ENCODE assay signal across 8 cellular contexts in the genomic region with DNA sequence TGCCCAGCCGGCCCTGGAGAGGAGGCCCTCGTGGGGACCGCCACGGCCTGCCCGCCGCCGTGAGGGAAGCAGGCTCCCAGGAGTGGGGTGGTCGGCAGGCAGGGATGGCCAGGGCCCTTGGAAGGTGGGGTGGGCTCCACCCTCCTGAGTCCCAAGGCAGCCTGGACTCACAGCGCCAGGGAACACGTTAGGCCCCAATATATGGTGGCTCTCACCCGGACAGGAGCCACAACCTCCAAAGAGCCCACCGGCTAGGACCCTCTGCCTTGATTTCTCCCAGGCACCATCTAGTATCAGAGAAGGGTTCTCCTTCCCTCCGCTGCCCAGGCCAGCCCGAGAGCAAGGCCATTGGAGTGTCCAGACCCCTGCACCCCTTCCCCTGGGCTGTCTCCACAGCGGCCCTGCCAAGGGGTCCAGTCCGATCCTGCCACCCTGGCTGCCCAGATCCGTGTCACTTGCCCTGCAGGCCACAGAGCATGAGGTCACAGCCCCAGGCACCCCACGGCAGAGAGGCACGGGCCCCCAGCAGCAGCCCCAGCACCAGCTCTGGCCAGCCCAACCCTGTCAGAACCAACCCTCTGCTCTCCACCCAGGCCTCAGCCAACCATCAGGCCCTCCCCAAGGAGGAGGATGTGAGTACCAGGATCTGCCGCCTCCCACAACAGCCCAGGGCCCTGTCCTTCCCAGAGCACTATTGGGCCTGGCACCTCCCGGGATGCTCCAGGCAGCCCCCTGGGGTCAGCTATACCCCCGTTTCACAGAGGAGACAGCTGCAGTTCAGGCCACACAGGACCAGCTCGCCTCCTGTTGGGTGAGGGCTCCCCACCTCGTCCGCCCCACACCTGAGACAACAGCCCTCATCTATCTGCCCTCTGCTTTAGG. TPM values are rescaled to one million over a fixed set of nuclear protein-coding genes. Genes with fewer than 3 reads are reported as not detected.
A peak's percentile ranks its signal among the peaks of the same experiment; 100 is the strongest.
DNase-seq lines count a peak whose midpoint lies in the region; ATAC-seq, FAIRE-seq and TF ChIP-seq lines count a peak whose summit lies in the region.

No MANE protein-coding gene starts in this region.

- H4K20me1 ChIP-seq in K562 (replicated peaks; ENCODE audit: control insufficient read depth, insufficient read depth, low read length): no peaks in the 10 kb centered on the region; the same call in 1 of the 2 replicates

- peaks cover 12% of the 10 kb centered on the region for H3K79me1 ChIP-seq in mesendoderm (ENCODE audit: low read length)

- no peak overlapping the region for H3K18ac ChIP-seq in mesendoderm (ENCODE audit: low read length)

- 0 out of 2 replicates have a peak, but pooled peaks have one; percentile 13 for TF ChIP-seq POLR2A in K562 (conservative IDR thresholded peaks at IDR 0.05)

- H4K8ac ChIP-seq in mesendoderm (ENCODE audit: low read depth, low read length): no peak overlapping the region

- no peaks in the 10 kb centered on the region for H3K9me3 ChIP-seq in heart right ventricle
- H3K9me3 ChIP-seq in K562 (replicated peaks; ENCODE audit: control insufficient read depth, insufficient read depth, low read depth, low read length): no peaks in the 10 kb centered on the region
- no peaks in the 10 kb centered on the region for H3K9me3 ChIP-seq in aorta (ENCODE audit: control insufficient read depth, low read length)

- no peak overlapping the region for H2BK15ac ChIP-seq in mesendoderm (replicated peaks; ENCODE audit: low read depth)

- no peak overlapping the region for H2AK5ac ChIP-seq in mesendoderm (ENCODE audit: low read length)

- in situ Hi-C loops in K562 (cut with MboI): no loop called here

- peak overlapping the region; percentile 89 for H2AFZ ChIP-seq in K562 (ENCODE audit: low read depth, low read length)

- peak in 1 of 2 donors; percentile 28 for DNase-seq in heart right ventricle
- no peak for DNase-seq in Right ventricle myocardium superior
- no peak for DNase-seq in K562 (ENCODE audit: extremely low read depth in 1 of 4, low spot score in 3 of 4)
- no peak for DNase-seq in mesendoderm
- no peak for DNase-seq in aorta
- no peak for DNase-seq in stimulated activated CD4-positive, alpha-beta T cell treated with anti-CD3 and anti-CD28 coated beads, Interleukin-1b, Interleukin-23, amount 100 ng/mL, for 48 hours
- no peak for DNase-seq in NOMO-1 treated with DMSO at 0.1 percent for 48 hours (lab: John Stamatoyannopoulos, UW; ENCODE audit: unreplicated experiment)

- H2BK5ac ChIP-seq in mesendoderm (ENCODE audit: low read length): no peak overlapping the region

- CTCF ChIA-PET in K562 (lab: Yijun Ruan, JAX; ENCODE audit: low intra/inter-chr PET ratio): no interaction called here

- no peak overlapping the region for H3K23ac ChIP-seq in mesendoderm (ENCODE audit: low read length)

- TF ChIP-seq RAD21 in K562 (CRISPR knock-in tag; conservative IDR thresholded peaks at IDR 0.05 in 1 of 2, IDR thresholded peaks at IDR 0.05 in 1 of 2): no peak

- no peak overlapping the region for H3K4ac ChIP-seq in mesendoderm (ENCODE audit: low read depth, low read length)

- ATAC-seq in heart right ventricle (peak in 5 of 8 donors; percentile 1 to 23 (median 4)), Right ventricle myocardium superior (ENCODE audit: poor library complexity) (no peak), K562 (peak; percentile 3; the same call in 1 of the 3 replicates), aorta (ENCODE audit: low FRiP score) (peak; percentile 1), HG02938 (IDR thresholded peaks at IDR 0.05; ENCODE audit: unreplicated experiment) (no peak)

- H4K5ac ChIP-seq in mesendoderm (ENCODE audit: low read length): no peak overlapping the region

- H3K36me3 ChIP-seq in heart right ventricle (peaks cover 0 to 14% (median 0%) of the 10 kb centered on the region in 9 donors), K562 (ENCODE audit: control insufficient read depth, insufficient read depth, low read length) (peaks cover 21% of the 10 kb centered on the region), mesendoderm (ENCODE audit: control insufficient read depth, insufficient read depth, low read length) (peaks cover 5% of the 10 kb centered on the region), aorta (ENCODE audit: control insufficient read depth in 1 of 2, insufficient read depth in 2 of 2, low read length in 1 of 2) (no peaks in the 10 kb centered on the region)

- peak overlapping the region in 9 of 10 donors; percentile 21 to 71 (median 55) for H3K27ac ChIP-seq in heart right ventricle
- H3K27ac ChIP-seq in K562 (ENCODE audit: extremely low read depth, low read depth, low read length): peak overlapping the region; percentile 60
- H3K27ac ChIP-seq in mesendoderm (ENCODE audit: low read depth, low read length): no peak overlapping the region
- H3K27ac ChIP-seq in aorta (ENCODE audit: low read depth in 1 of 2, low read length in 2 of 2): peak overlapping the region in 1 of 2 donors; percentile 0

- H3K9me1 ChIP-seq in K562 (ENCODE audit: control insufficient read depth, insufficient read depth, low read length): peaks cover 3% of the 10 kb centered on the region

- H3K4me2 ChIP-seq in K562 (ENCODE audit: insufficient read depth, low read length): peak overlapping the region; percentile 76
- peak overlapping the region; percentile 64 for H3K4me2 ChIP-seq in mesendoderm (ENCODE audit: low read length)

- WGBS in heart right ventricle, 2 donors: 65 to 70% methylated on average over 24 to 25 of the region's 25 CpGs
- 38% methylated on average over 21 of the region's 25 CpGs for WGBS in K562 (ENCODE audit: insufficient coverage, low coverage, missing lambda C conversion rate)
- no CpG with 5 or more reads among the region's 25 CpGs for WGBS in mesendoderm (ENCODE audit: extremely low coverage, insufficient coverage, low lambda C conversion rate)
- 64 to 70% methylated on average over 24 to 25 of the region's 25 CpGs for WGBS in aorta, 2 donors

- BruUV-seq in K562 (replicated peaks; lab: Mats Ljungman, UMichigan): no TSS peak

- POLR2A ChIA-PET in K562 (lab: Yijun Ruan, JAX): interaction anchor here (0.5 to 1.4 kb wide), 4 partner anchors 9 to 368 kb away, joined by 3 to 5 read pairs (median 3); no protein-coding TSS in a partner anchor

- peak overlapping the region; percentile 92 for H3K56ac ChIP-seq in mesendoderm (ENCODE audit: low read length)

- H3K79me2 ChIP-seq in K562 (ENCODE audit: control insufficient read depth, insufficient read depth, low read length): peaks cover 35% of the 10 kb centered on the region
- H3K79me2 ChIP-seq in mesendoderm (ENCODE audit: control insufficient read depth, insufficient read depth, low read length): peaks cover 24% of the 10 kb centered on the region

- H2BK120ac ChIP-seq in mesendoderm (ENCODE audit: low read depth, low read length): no peak overlapping the region

- no peak for TF ChIP-seq CTCF in heart right ventricle (IDR thresholded peaks at IDR 0.05)
- TF ChIP-seq CTCF in K562 (IDR thresholded peaks at IDR 0.05 in 2 of 3, conservative IDR thresholded peaks at IDR 0.05 in 1 of 3; ENCODE audit: insufficient read depth in 2 of 3, low read depth in 1 of 3, low read length in 3 of 3): no peak

- TF ChIP-seq EP300 in K562 (IDR thresholded peaks at IDR 0.05; ENCODE audit: low read length): no peak

- intact Hi-C loops in heart right ventricle (cut with DNase I) (loop anchor here in 7 of 10 donors (2.0 to 10.0 kb wide), 6 partner anchors 111 to 129 kb away; a partner anchor contains a TSS), Right ventricle myocardium superior (cut with DNase I) (loop anchor here (5.0 kb wide), 1 partner anchor 126 kb away; a partner anchor contains a TSS), K562 (cut with micrococcal nuclease) (loop anchor here (5.0 kb wide), 1 partner anchor 116 kb away; no protein-coding TSS in a partner anchor), aorta (cut with DNase I) (loop anchor here in 1 of 2 donors (5.0 kb wide), 1 partner anchor 121 kb away; a partner anchor contains a TSS)

- no peak for FAIRE-seq in K562 (lab: Jason Lieb, UNC)

- H3K9ac ChIP-seq in K562 (ENCODE audit: insufficient read depth in 1 of 2, low read depth in 2 of 2, low read length in 2 of 2): peak overlapping the region; percentile 61 to 90
- H3K9ac ChIP-seq in mesendoderm (ENCODE audit: low read length): peak overlapping the region; percentile 73

- H3K27me3 ChIP-seq in heart right ventricle: no peaks in the 10 kb centered on the region
- no peaks in the 10 kb centered on the region for H3K27me3 ChIP-seq in K562 (ENCODE audit: control insufficient read depth in 2 of 2, insufficient read depth in 2 of 2, low read length in 2 of 2)
- no peaks in the 10 kb centered on the region for H3K27me3 ChIP-seq in mesendoderm (ENCODE audit: insufficient read depth, low read length, poor library complexity)
- no peaks in the 10 kb centered on the region for H3K27me3 ChIP-seq in aorta (ENCODE audit: control insufficient read depth in 1 of 2, insufficient read depth in 2 of 2, low read length in 1 of 2)

- H3K4me3 ChIP-seq in heart right ventricle (peak overlapping the region in 9 of 10 donors; percentile 17 to 74 (median 49)), K562 (peak overlapping the region; percentile 52), mesendoderm (ENCODE audit: low read length) (no peak overlapping the region), aorta (ENCODE audit: low read length in 2 of 2) (no peak overlapping the region)

- H3K4me1 ChIP-seq in heart right ventricle (peaks cover 5 to 27% (median 15%) of the 10 kb centered on the region in 9 donors), K562 (replicated peaks in 1 of 2; ENCODE audit: control insufficient read depth in 2 of 2, insufficient read depth in 2 of 2, low read length in 2 of 2) (peaks cover 26 to 42% of the 10 kb centered on the region in 2 experiments), mesendoderm (ENCODE audit: control insufficient read depth, low read depth, low read length) (no peaks in the 10 kb centered on the region), aorta (ENCODE audit: control insufficient read depth in 1 of 2, insufficient read depth in 2 of 2, low read length in 2 of 2) (no peaks in the 10 kb centered on the region)

RNA-seq across cellular contexts. Expression of a gene that starts 1.1 kb away (rescaled TPM):
- 10 to 100 TPM in 4 of 10 donors, 1 to 10 TPM in 6; 7.7 to 16.1 (median 9.2) TPM for total RNA-seq in heart right ventricle
- 10 to 100 TPM in 1 of 2 donors, 1 to 10 TPM in 1; 9.4 to 14.9 TPM for polyA plus RNA-seq in heart right ventricle
- total RNA-seq in Right ventricle myocardium superior: 14.0 TPM
- total RNA-seq in K562 (2011; cell fraction: chromatin; rRNA removed; ENCODE audit: low replicate concordance): 41.5 and 88.6 TPM in 2 replicates
- 39.7 and 42.5 TPM in 2 replicates for total RNA-seq in K562 (2011; cell fraction: nucleolus; rRNA removed)
- 23.8 and 31.0 TPM in 2 replicates for total RNA-seq in K562 (2011; cell fraction: nucleoplasm; rRNA removed)
- total RNA-seq in K562 (2014; rRNA removed): 53.9 and 65.3 TPM in 2 replicates
- total RNA-seq in K562 (2014; rRNA removed; fragmentation: Illumina TruSeq; extraction: Trizol): 13.1 and 16.0 TPM in 2 replicates
- total RNA-seq in K562 (2015; rRNA removed; fragmentation: Illumina TruSeq; extraction: Trizol): 28.1 and 28.6 TPM in 2 replicates
- 49.9 and 58.0 TPM in 2 replicates for total RNA-seq in K562 (2021)
- 7.4 and 13.0 TPM in 2 replicates for polyA plus RNA-seq in K562 (2011; rRNA removed)
- 13.6 and 26.9 TPM in 2 replicates for polyA plus RNA-seq in K562 (2011; cell fraction: cytosol; rRNA removed)
- 20.6 and 36.7 TPM in 2 replicates for polyA plus RNA-seq in K562 (2011; cell fraction: nucleus; rRNA removed)
- polyA plus RNA-seq in K562 (2012): 26.0 and 33.9 TPM in 2 replicates
- polyA plus RNA-seq in K562 (2014; fragmentation: Illumina TruSeq; extraction: Trizol): 25.9 and 36.3 TPM in 2 replicates
- under 1 TPM; 0.42 to 0.77 TPM for polyA plus RNA-seq in K562 (2014; fragmentation: Nextera tagmentation; extraction: Ambion mirVana)
- polyA plus RNA-seq in K562 (2014; rRNA removed): 36.8 and 40.5 TPM in 2 replicates
- polyA minus RNA-seq in K562 (2011; rRNA and poly(A)+ RNA removed): 9.0 and 13.1 TPM in 2 replicates
- polyA minus RNA-seq in K562 (2011; cell fraction: cytosol; rRNA and poly(A)+ RNA removed): 16.1 and 34.2 TPM in 2 replicates
- 14.3 and 14.4 TPM in 2 replicates for polyA minus RNA-seq in K562 (2011; cell fraction: nucleus; rRNA and poly(A)+ RNA removed)
- 25.3 TPM for polyA plus RNA-seq in mesendoderm (2013, experiment 1 of 2)
- 25.6 TPM for polyA plus RNA-seq in mesendoderm (2013, experiment 2 of 2)
- total RNA-seq in aorta: 10 to 100 TPM; 17.0 to 19.8 TPM
- polyA plus RNA-seq in aorta: 10 to 100 TPM in 1 of 2 donors, 1 to 10 TPM in 1; 9.1 to 14.2 TPM

RNA-seq across cellular contexts. Expression of a gene that starts 16.7 kb away (rescaled TPM):
- total RNA-seq in heart right ventricle (10 to 100 TPM; 64.9 to 78.6 (median 74.6) TPM), Right ventricle myocardium superior (79.6 TPM), K562 (2014; rRNA removed) (323 and 344 TPM in 2 replicates), K562 (2014; rRNA removed; fragmentation: Illumina TruSeq; extraction: Trizol) (54.8 and 63.1 TPM in 2 replicates), K562 (2015; rRNA removed; fragmentation: Illumina TruSeq; extraction: Trizol) (157 and 167 TPM in 2 replicates), K562 (2021) (175 and 183 TPM in 2 replicates), aorta (10 to 100 TPM; 35.5 to 38.0 TPM)
- polyA plus RNA-seq in heart right ventricle (100 to 1,000 TPM; 134 to 169 TPM), K562 (2011; rRNA removed) (152 and 181 TPM in 2 replicates), K562 (2014; fragmentation: Illumina TruSeq; extraction: Trizol) (219 and 232 TPM in 2 replicates), K562 (2014; fragmentation: Nextera tagmentation; extraction: Ambion mirVana) (10 to 100 TPM in 1 of 2 experiments, 1 to 10 TPM in 1; 2.5 to 22.9 TPM), K562 (2014; rRNA removed) (306 and 314 TPM in 2 replicates), aorta (100 to 1,000 TPM in 1 of 2 donors, 10 to 100 TPM in 1; 42.6 to 107 TPM)
- 23.4 and 64.3 TPM in 2 replicates for total RNA-seq in K562 (2011; cell fraction: chromatin; rRNA removed; ENCODE audit: low replicate concordance)
- total RNA-seq in K562 (2011; cell fraction: nucleolus; rRNA removed): 75.9 and 80.4 TPM in 2 replicates
- 40.5 and 50.3 TPM in 2 replicates for total RNA-seq in K562 (2011; cell fraction: nucleoplasm; rRNA removed)
- polyA plus RNA-seq in K562 (2011; cell fraction: cytosol; rRNA removed): 215 and 452 TPM in 2 replicates
- 114 and 165 TPM in 2 replicates for polyA plus RNA-seq in K562 (2011; cell fraction: nucleus; rRNA removed)
- polyA plus RNA-seq in K562 (2012): 108 and 172 TPM in 2 replicates
- polyA minus RNA-seq in K562 (2011; rRNA and poly(A)+ RNA removed): 49.7 and 74.3 TPM in 2 replicates
- polyA minus RNA-seq in K562 (2011; cell fraction: cytosol; rRNA and poly(A)+ RNA removed): 48.1 and 65.9 TPM in 2 replicates
- 23.4 and 31.5 TPM in 2 replicates for polyA minus RNA-seq in K562 (2011; cell fraction: nucleus; rRNA and poly(A)+ RNA removed)
- polyA plus RNA-seq in mesendoderm (2013, experiment 1 of 2): 85.5 TPM
- polyA plus RNA-seq in mesendoderm (2013, experiment 2 of 2): 86.9 TPM

RNA-seq across cellular contexts. Expression of a gene that starts 28.1 kb away (rescaled TPM):
- 10 to 100 TPM; 27.1 to 57.3 (median 33.1) TPM for total RNA-seq in heart right ventricle
- polyA plus RNA-seq in heart right ventricle: 10 to 100 TPM; 27.8 to 45.3 TPM
- 28.1 TPM for total RNA-seq in Right ventricle myocardium superior
- 56.2 and 231 TPM in 2 replicates for total RNA-seq in K562 (2011; cell fraction: chromatin; rRNA removed; ENCODE audit: low replicate concordance)
- total RNA-seq in K562 (2011; cell fraction: nucleolus; rRNA removed): 229 and 238 TPM in 2 replicates
- total RNA-seq in K562 (2011; cell fraction: nucleoplasm; rRNA removed): 112 and 118 TPM in 2 replicates
- total RNA-seq in K562 (2014; rRNA removed): 43.4 and 66.6 TPM in 2 replicates
- total RNA-seq in K562 (2014; rRNA removed; fragmentation: Illumina TruSeq; extraction: Trizol): 3.8 and 8.9 TPM in 2 replicates
- 35.9 and 39.3 TPM in 2 replicates for total RNA-seq in K562 (2015; rRNA removed; fragmentation: Illumina TruSeq; extraction: Trizol)
- total RNA-seq in K562 (2021): 49.8 and 50.2 TPM in 2 replicates
- polyA plus RNA-seq in K562 (2011; rRNA removed): 41.7 and 73.2 TPM in 2 replicates
- 113 and 177 TPM in 2 replicates for polyA plus RNA-seq in K562 (2011; cell fraction: cytosol; rRNA removed)
- polyA plus RNA-seq in K562 (2011; cell fraction: nucleus; rRNA removed): 157 and 271 TPM in 2 replicates
- polyA plus RNA-seq in K562 (2012): 62.5 and 85.8 TPM in 2 replicates
- 20.0 and 53.1 TPM in 2 replicates for polyA plus RNA-seq in K562 (2014; fragmentation: Illumina TruSeq; extraction: Trizol)
- 1 to 10 TPM in 1 of 2 experiments, under 1 TPM in 1; 0.45 to 1.3 TPM for polyA plus RNA-seq in K562 (2014; fragmentation: Nextera tagmentation; extraction: Ambion mirVana)
- polyA plus RNA-seq in K562 (2014; rRNA removed): 46.2 and 50.1 TPM in 2 replicates
- 25.0 and 47.0 TPM in 2 replicates for polyA minus RNA-seq in K562 (2011; rRNA and poly(A)+ RNA removed)
- 43.0 and 54.1 TPM in 2 replicates for polyA minus RNA-seq in K562 (2011; cell fraction: cytosol; rRNA and poly(A)+ RNA removed)
- polyA minus RNA-seq in K562 (2011; cell fraction: nucleus; rRNA and poly(A)+ RNA removed): 40.1 and 42.9 TPM in 2 replicates
- 41.6 TPM for polyA plus RNA-seq in mesendoderm (2013, experiment 1 of 2)
- 46.4 TPM for polyA plus RNA-seq in mesendoderm (2013, experiment 2 of 2)
- total RNA-seq in aorta: 10 to 100 TPM; 38.9 to 39.0 TPM
- polyA plus RNA-seq in aorta: 10 to 100 TPM; 27.4 to 41.4 TPM

RNA-seq across cellular contexts. Expression of a gene that starts 43.4 kb away (rescaled TPM):
- total RNA-seq in heart right ventricle (10 to 100 TPM; 57.8 to 97.0 (median 75.4) TPM), Right ventricle myocardium superior (81.6 TPM), K562 (2014; rRNA removed) (211 and 255 TPM in 2 replicates), K562 (2014; rRNA removed; fragmentation: Illumina TruSeq; extraction: Trizol) (50.2 and 61.5 TPM in 2 replicates), K562 (2015; rRNA removed; fragmentation: Illumina TruSeq; extraction: Trizol) (145 and 151 TPM in 2 replicates), K562 (2021) (189 and 206 TPM in 2 replicates), aorta (10 to 100 TPM; 65.6 to 81.9 TPM)
- polyA plus RNA-seq in heart right ventricle (10 to 100 TPM; 48.1 to 97.2 TPM), K562 (2011; rRNA removed) (139 and 160 TPM in 2 replicates), K562 (2014; fragmentation: Illumina TruSeq; extraction: Trizol) (135 and 223 TPM in 2 replicates), K562 (2014; fragmentation: Nextera tagmentation; extraction: Ambion mirVana) (10 to 100 TPM; 15.4 to 17.5 TPM), K562 (2014; rRNA removed) (264 and 339 TPM in 2 replicates), aorta (100 to 1,000 TPM in 1 of 2 donors, 10 to 100 TPM in 1; 95.5 to 128 TPM)
- 39.0 and 108 TPM in 2 replicates for total RNA-seq in K562 (2011; cell fraction: chromatin; rRNA removed; ENCODE audit: low replicate concordance)
- 83.4 and 88.0 TPM in 2 replicates for total RNA-seq in K562 (2011; cell fraction: nucleolus; rRNA removed)
- 67.1 and 101 TPM in 2 replicates for total RNA-seq in K562 (2011; cell fraction: nucleoplasm; rRNA removed)
- polyA plus RNA-seq in K562 (2011; cell fraction: cytosol; rRNA removed): 277 and 663 TPM in 2 replicates
- 165 and 221 TPM in 2 replicates for polyA plus RNA-seq in K562 (2011; cell fraction: nucleus; rRNA removed)
- polyA plus RNA-seq in K562 (2012): 211 and 279 TPM in 2 replicates
- 23.2 and 37.8 TPM in 2 replicates for polyA minus RNA-seq in K562 (2011; rRNA and poly(A)+ RNA removed)
- polyA minus RNA-seq in K562 (2011; cell fraction: cytosol; rRNA and poly(A)+ RNA removed): 60.9 and 70.8 TPM in 2 replicates
- 32.2 and 35.7 TPM in 2 replicates for polyA minus RNA-seq in K562 (2011; cell fraction: nucleus; rRNA and poly(A)+ RNA removed)
- polyA plus RNA-seq in mesendoderm (2013, experiment 1 of 2): 248 TPM
- polyA plus RNA-seq in mesendoderm (2013, experiment 2 of 2): 246 TPM

RNA-seq across cellular contexts. Expression of a gene that starts 48.0 kb away (rescaled TPM):
- total RNA-seq in heart right ventricle: 10 to 100 TPM in 7 of 10 donors, 1 to 10 TPM in 3; 7.0 to 17.4 (median 11.6) TPM
- 10 to 100 TPM in 1 of 2 donors, 1 to 10 TPM in 1; 9.3 to 26.0 TPM for polyA plus RNA-seq in heart right ventricle
- total RNA-seq in Right ventricle myocardium superior: 9.1 TPM
- total RNA-seq in K562 (2011; cell fraction: chromatin; rRNA removed; ENCODE audit: low replicate concordance): 27.0 and 84.4 TPM in 2 replicates
- 49.9 and 50.8 TPM in 2 replicates for total RNA-seq in K562 (2011; cell fraction: nucleolus; rRNA removed)
- 40.5 and 41.6 TPM in 2 replicates for total RNA-seq in K562 (2011; cell fraction: nucleoplasm; rRNA removed)
- 16.8 and 18.4 TPM in 2 replicates for total RNA-seq in K562 (2014; rRNA removed)
- 3.2 and 5.6 TPM in 2 replicates for total RNA-seq in K562 (2014; rRNA removed; fragmentation: Illumina TruSeq; extraction: Trizol)
- 10.3 and 10.6 TPM in 2 replicates for total RNA-seq in K562 (2015; rRNA removed; fragmentation: Illumina TruSeq; extraction: Trizol)
- total RNA-seq in K562 (2021): 22.9 and 23.1 TPM in 2 replicates
- polyA plus RNA-seq in K562 (2011; rRNA removed): 13.9 and 21.6 TPM in 2 replicates
- polyA plus RNA-seq in K562 (2011; cell fraction: cytosol; rRNA removed): 22.5 and 45.9 TPM in 2 replicates
- polyA plus RNA-seq in K562 (2011; cell fraction: nucleus; rRNA removed): 71.0 and 103 TPM in 2 replicates
- polyA plus RNA-seq in K562 (2012): 18.3 and 22.5 TPM in 2 replicates
- polyA plus RNA-seq in K562 (2014; fragmentation: Illumina TruSeq; extraction: Trizol): 6.9 and 13.4 TPM in 2 replicates
- 1 to 10 TPM; 1.0 to 2.1 TPM for polyA plus RNA-seq in K562 (2014; fragmentation: Nextera tagmentation; extraction: Ambion mirVana)
- polyA plus RNA-seq in K562 (2014; rRNA removed): 31.9 and 33.1 TPM in 2 replicates
- 1.9 and 3.6 TPM in 2 replicates for polyA minus RNA-seq in K562 (2011; rRNA and poly(A)+ RNA removed)
- polyA minus RNA-seq in K562 (2011; cell fraction: cytosol; rRNA and poly(A)+ RNA removed): 7.8 and 10.6 TPM in 2 replicates
- 10.1 and 11.2 TPM in 2 replicates for polyA minus RNA-seq in K562 (2011; cell fraction: nucleus; rRNA and poly(A)+ RNA removed)
- 10.0 TPM for polyA plus RNA-seq in mesendoderm (2013, experiment 1 of 2)
- 9.9 TPM for polyA plus RNA-seq in mesendoderm (2013, experiment 2 of 2)
- total RNA-seq in aorta: 10 to 100 TPM; 10.9 to 15.9 TPM
- 10 to 100 TPM; 16.2 to 21.8 TPM for polyA plus RNA-seq in aorta

Comparison
In these comparisons a context has a peak if more than half of its experiments do, and no peak if none do; other contexts are left out.
1. ATAC-seq: peak in heart right ventricle (5 of 8), K562 (single experiment) and aorta (single experiment); none in Right ventricle myocardium superior (single experiment) and HG02938 (single experiment).
2. H3K4me3 ChIP-seq: peak in heart right ventricle (9 of 10) and K562 (single experiment); none in mesendoderm (single experiment) and aorta (0 of 2).